In genomic region chr18:702957-703659, GRCh38 we compare ENCODE assay signal across 12 cellular contexts. TPM values are rescaled to one million over a fixed set of nuclear protein-coding genes. Genes with fewer than 3 reads are reported as not detected.
DNase-seq lines count a peak whose midpoint lies in the region; ATAC-seq lines count a peak whose summit lies in the region.
"Had no signal": no experiment of that assay in that cellular context is flagged by ENCODE, and none has a peak within 500 bp of the region (broad histone marks: within the 10 kb centered on the region; RNA-seq: fewer than 3 reads in every experiment).

No MANE protein-coding gene starts in this region.

- H3K27ac ChIP-seq in esophagus (ENCODE audit: low read depth in 2 of 2, low read length in 1 of 2): peak overlapping the region; percentile 12 to 80

- H3K4me1 ChIP-seq in esophagus (ENCODE audit: control insufficient read depth in 2 of 2, insufficient read depth in 2 of 2, low read length in 1 of 2) (no peaks in the 10 kb centered on the region), skeletal muscle satellite cell (ENCODE audit: control insufficient read depth, insufficient read depth, low read length) (peaks cover 17% of the 10 kb centered on the region)
- H3K4me1 ChIP-seq: HAP-1 had no signal

- H3K4me3 ChIP-seq in esophagus (ENCODE audit: low read depth in 1 of 2, low read length in 2 of 2) (no peak overlapping the region), skeletal muscle satellite cell (ENCODE audit: low read length) (no peak overlapping the region)
- H3K4me3 ChIP-seq: HAP-1, tibial nerve had no signal

- no peaks in the 10 kb centered on the region for H3K9me3 ChIP-seq in esophagus (ENCODE audit: control insufficient read depth in 2 of 2, insufficient read depth in 1 of 2, low read depth in 1 of 2, low read length in 1 of 2)
- H3K9me3 ChIP-seq in skeletal muscle satellite cell (replicated peaks; ENCODE audit: low read length): no peaks in the 10 kb centered on the region
- H3K9me3 ChIP-seq: HAP-1, tibial nerve had no signal

- ATAC-seq in HG03108 (IDR thresholded peaks at IDR 0.05; ENCODE audit: unreplicated experiment) (no peak), GM21526 (IDR thresholded peaks at IDR 0.05; ENCODE audit: low FRiP score, unreplicated experiment) (no peak)

- H3K36me3 ChIP-seq in esophagus (ENCODE audit: control insufficient read depth in 2 of 2, insufficient read depth in 2 of 2, low read length in 1 of 2): peaks cover 0 to 3% of the 10 kb centered on the region in 2 donors
- peaks cover 12% of the 10 kb centered on the region for H3K36me3 ChIP-seq in skeletal muscle satellite cell (ENCODE audit: insufficient read depth, low read length)

- peak overlapping the region; percentile 10 for H3K9ac ChIP-seq in skeletal muscle satellite cell (ENCODE audit: low read depth, low read length)

- DNase-seq in H4 (ENCODE audit: low spot score): peak; percentile 79
- DNase-seq in SIG-M5 (lab: John Stamatoyannopoulos, UW): peak; percentile 62
- DNase-seq in NCI-H1930 (lab: John Stamatoyannopoulos, UW): no peak
- DNase-seq in COR-L47 (lab: John Stamatoyannopoulos, UW): no peak
- DNase-seq: activated CD4-positive, alpha-beta T cell treated with anti-CD3 and anti-CD28 coated beads, Interleukin-2, amount 50 U/mL, for 1 hour; midbrain had no signal

- H3K27me3 ChIP-seq in esophagus (ENCODE audit: control insufficient read depth in 1 of 2, insufficient read depth in 2 of 2, low read length in 2 of 2) (no peaks in the 10 kb centered on the region), skeletal muscle satellite cell (ENCODE audit: control insufficient read depth, insufficient read depth, low read length) (no peaks in the 10 kb centered on the region)
- H3K27me3 ChIP-seq: tibial nerve had no signal

- peak overlapping the region; percentile 24 for H3K4me2 ChIP-seq in skeletal muscle satellite cell (ENCODE audit: low read length)

- 46 to 50% methylated on average over 6 of the region's 6 CpGs for WGBS in esophagus, 2 donors

RNA-seq across cellular contexts. Expression of gene ENOSF1, which starts 9.3 kb away (rescaled TPM):
- total RNA-seq in H4 (2014; rRNA removed; shearing (Covaris generic)): 7.6 and 9.0 TPM in 2 replicates
- polyA plus RNA-seq in esophagus: 10 to 100 TPM; 23.9 to 75.1 TPM
- 29.3 and 46.6 TPM in 2 replicates for total RNA-seq in skeletal muscle satellite cell (2012; rRNA removed)

RNA-seq across cellular contexts. Expression of gene TYMS, which starts 45.7 kb away (rescaled TPM):
- total RNA-seq in H4 (2014; rRNA removed; shearing (Covaris generic)): 66.6 and 72.0 TPM in 2 replicates
- polyA plus RNA-seq in esophagus: 10 to 100 TPM; 19.2 to 27.8 TPM
- total RNA-seq in skeletal muscle satellite cell (2012; rRNA removed): 14.7 and 20.1 TPM in 2 replicates

Comparison
In these comparisons a context has a peak if more than half of its experiments do, and no peak if none do; other contexts are left out.
1. DNase-seq: peak in H4 (single experiment) and SIG-M5 (single experiment); none in NCI-H1930 (0 of 2) and COR-L47 (single experiment).